In the genomic region with DNA sequence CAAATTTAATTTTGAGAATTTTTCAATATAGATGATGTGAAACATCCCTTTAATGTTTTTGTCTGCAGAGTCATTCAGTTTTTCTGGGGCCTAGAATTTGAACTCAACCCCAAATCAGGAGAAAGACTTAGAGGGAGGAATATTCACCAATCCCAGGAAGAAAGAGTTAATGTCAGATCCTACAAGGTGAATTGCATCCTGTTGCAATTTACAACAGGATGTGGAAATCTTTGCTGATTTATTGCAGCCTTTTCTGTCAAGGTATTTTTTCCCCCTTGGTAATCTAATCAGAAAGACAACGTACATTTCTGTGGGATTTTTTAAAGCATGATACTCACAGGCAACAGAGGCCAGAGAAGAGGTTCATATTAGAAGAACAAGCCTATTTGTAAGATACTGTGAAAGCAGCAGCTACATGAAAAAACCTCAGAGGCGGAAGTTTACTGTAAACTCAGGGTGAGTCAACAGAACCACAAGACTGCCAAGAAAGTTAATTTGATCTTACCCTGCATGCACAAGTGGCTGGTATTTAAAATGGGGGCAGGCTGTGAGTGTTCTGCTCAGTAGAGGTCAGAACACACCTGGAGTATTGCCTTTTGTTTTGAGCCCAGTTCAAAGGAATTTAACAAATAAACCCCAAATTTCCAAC, we compare ENCODE assay signal across 13 cellular contexts.
DNase-seq lines count a peak whose midpoint lies in the region; ATAC-seq and TF ChIP-seq lines count a peak whose summit lies in the region.
"Had no signal": no experiment of that assay in that cellular context is flagged by ENCODE, and none has a peak within 500 bp of the region (broad histone marks: within the 10 kb centered on the region; RNA-seq: fewer than 3 reads in every experiment).

No MANE protein-coding gene starts in this region.

- H3K27ac Mint-ChIP-seq in activated T-cell treated with anti-CD3 and anti-CD28 coated beads, Interleukin-2, amount 50 U/mL, for 24 hours: peak overlapping the region; percentile 75
- H3K27ac Mint-ChIP-seq in stimulated activated effector memory CD8-positive, alpha-beta T cell treated with anti-CD3 and anti-CD28 coated beads, Interleukin-12 subunit alpha, Interleukin-12 subunit beta, amount 100 ng/mL, for 72 hours: no peak overlapping the region
- H3K27ac Mint-ChIP-seq: CD14-positive monocyte had no signal

- H3K9me3 ChIP-seq in RWPE2 (ENCODE audit: severe bottlenecking): no peaks in the 10 kb centered on the region
- H3K9me3 ChIP-seq: pancreas had no signal

- no peak overlapping the region for H3K4me3 Mint-ChIP-seq in activated T-cell treated with anti-CD3 and anti-CD28 coated beads, Interleukin-2, amount 50 U/mL, for 24 hours
- peak overlapping the region; percentile 2 for H3K4me3 Mint-ChIP-seq in stimulated activated effector memory CD8-positive, alpha-beta T cell treated with anti-CD3 and anti-CD28 coated beads, Interleukin-12 subunit alpha, Interleukin-12 subunit beta, amount 100 ng/mL, for 72 hours
- H3K4me3 Mint-ChIP-seq: CD14-positive monocyte had no signal

- H3K36me3 ChIP-seq in RWPE2 (ENCODE audit: low read depth): no peaks in the 10 kb centered on the region
- H3K36me3 ChIP-seq: pancreas had no signal

- H3K4me1 Mint-ChIP-seq in activated T-cell treated with anti-CD3 and anti-CD28 coated beads, Interleukin-2, amount 50 U/mL, for 24 hours (ENCODE audit: low read depth): peaks cover 73% of the 10 kb centered on the region
- H3K4me1 Mint-ChIP-seq in stimulated activated effector memory CD8-positive, alpha-beta T cell treated with anti-CD3 and anti-CD28 coated beads, Interleukin-12 subunit alpha, Interleukin-12 subunit beta, amount 100 ng/mL, for 72 hours: peaks cover 61% of the 10 kb centered on the region
- H3K4me1 Mint-ChIP-seq: CD14-positive monocyte had no signal

- H3K27me3 Mint-ChIP-seq in activated T-cell treated with anti-CD3 and anti-CD28 coated beads, Interleukin-2, amount 50 U/mL, for 24 hours: no peaks in the 10 kb centered on the region

- no peak overlapping the region for H3K4me3 ChIP-seq in RWPE2 (ENCODE audit: severe bottlenecking)
- H3K4me3 ChIP-seq: pancreas had no signal

- H3K4me1 ChIP-seq in RWPE2 (ENCODE audit: insufficient read depth, poor library complexity, severe bottlenecking): peaks cover 11% of the 10 kb centered on the region
- H3K4me1 ChIP-seq: pancreas had no signal

- peak; percentile 13 for TF ChIP-seq CTCF in RWPE2 (IDR thresholded peaks at IDR 0.05; ENCODE audit: poor library complexity, severe bottlenecking)

- H3K27me3 ChIP-seq in RWPE2 (ENCODE audit: insufficient read depth, poor library complexity, severe bottlenecking): no peaks in the 10 kb centered on the region
- H3K27me3 ChIP-seq: pancreas had no signal

- H3K36me3 Mint-ChIP-seq in activated T-cell treated with anti-CD3 and anti-CD28 coated beads, Interleukin-2, amount 50 U/mL, for 24 hours (ENCODE audit: low read depth): peaks cover 2% of the 10 kb centered on the region
- H3K36me3 Mint-ChIP-seq in stimulated activated effector memory CD8-positive, alpha-beta T cell treated with anti-CD3 and anti-CD28 coated beads, Interleukin-12 subunit alpha, Interleukin-12 subunit beta, amount 100 ng/mL, for 72 hours: no peaks in the 10 kb centered on the region
- H3K36me3 Mint-ChIP-seq: CD14-positive monocyte had no signal

- no peak for DNase-seq in activated T-cell treated with anti-CD3 and anti-CD28 coated beads, Interleukin-2, amount 50 U/mL, for 24 hours
- DNase-seq in activated T-cell treated with anti-CD3 and anti-CD28 coated beads for 4 hours (no peak), RWPE2 (ENCODE audit: low spot score) (no peak), NCI-H446 (lab: John Stamatoyannopoulos, UW) (no peak)
- no peak for DNase-seq in stimulated activated effector memory CD8-positive, alpha-beta T cell treated with anti-CD3 and anti-CD28 coated beads, Interleukin-12 subunit alpha, Interleukin-12 subunit beta, amount 100 ng/mL, for 72 hours (ENCODE audit: low spot score in 2 of 2)
- DNase-seq in activated CD8-positive, alpha-beta memory T cell treated with anti-CD3 and anti-CD28 coated beads, Interleukin-2, amount 50 U/mL, for 48 hours: no peak
- DNase-seq: hippocampal formation, NCI-H1105, pancreas, Right ventricle myocardium superior had no signal

- ATAC-seq in RWPE2 (ENCODE audit: low read depth): peak; percentile 99
- ATAC-seq in esophagus mucosa: peak; percentile 71
- ATAC-seq in stimulated activated effector memory CD8-positive, alpha-beta T cell treated with anti-CD3 and anti-CD28 coated beads, Interleukin-12 subunit alpha, Interleukin-12 subunit beta, amount 100 ng/mL, for 72 hours: peak; percentile 87
- no peak for ATAC-seq in GM19455 (IDR thresholded peaks at IDR 0.05; ENCODE audit: unreplicated experiment)

- H3K27ac ChIP-seq in RWPE2 (ENCODE audit: poor library complexity, severe bottlenecking): peak overlapping the region; percentile 31
- H3K27ac ChIP-seq: pancreas had no signal

- no peaks in the 10 kb centered on the region for H3K9me3 Mint-ChIP-seq in activated T-cell treated with anti-CD3 and anti-CD28 coated beads, Interleukin-2, amount 50 U/mL, for 24 hours
- H3K9me3 Mint-ChIP-seq in stimulated activated effector memory CD8-positive, alpha-beta T cell treated with anti-CD3 and anti-CD28 coated beads, Interleukin-12 subunit alpha, Interleukin-12 subunit beta, amount 100 ng/mL, for 72 hours: no peaks in the 10 kb centered on the region
